In the genomic region with DNA sequence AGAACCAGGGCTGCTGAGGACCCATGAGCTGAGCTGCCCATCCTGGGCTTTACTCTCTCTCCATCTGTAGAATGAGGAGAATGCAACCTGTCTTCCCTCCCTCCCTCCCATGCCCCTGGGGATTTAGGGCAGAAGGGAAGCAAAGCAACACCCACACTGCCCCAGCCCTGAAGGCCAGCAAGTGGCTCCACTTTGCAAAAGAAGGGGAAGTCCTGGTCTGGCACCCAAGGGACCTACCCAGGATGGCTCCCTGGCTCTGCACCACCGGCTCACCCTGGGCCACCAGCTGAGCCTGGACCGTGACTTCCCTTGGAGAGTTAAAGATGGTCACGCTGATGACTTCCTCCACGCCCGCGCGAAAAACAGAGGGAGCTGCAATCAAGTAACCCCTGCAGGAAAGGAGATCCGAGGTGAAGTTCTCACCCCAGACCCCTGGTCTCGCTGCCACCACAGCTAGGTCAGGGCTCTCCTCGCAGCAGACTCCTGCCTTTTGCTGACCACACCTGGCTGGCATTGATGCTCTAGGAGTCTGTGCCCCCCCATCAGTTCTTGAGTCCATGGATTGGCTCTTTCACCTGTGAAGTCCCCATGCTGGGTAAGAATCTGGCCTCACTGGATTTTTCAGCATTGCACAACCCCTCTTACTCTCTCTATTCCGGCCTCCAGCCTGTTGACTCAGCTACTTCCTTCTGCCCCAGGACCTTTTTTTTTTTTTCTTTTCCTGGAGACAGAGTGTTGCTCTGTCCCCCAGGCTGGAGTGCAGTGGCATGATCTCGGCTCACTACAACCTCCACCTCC, we compare ENCODE assay signal across 16 cellular contexts. TPM values are rescaled to one million over a fixed set of nuclear protein-coding genes. Genes with fewer than 3 reads are reported as not detected.
DNase-seq lines count a peak whose midpoint lies in the region; ATAC-seq and TF ChIP-seq lines count a peak whose summit lies in the region.
"Had no signal": no experiment of that assay in that cellular context is flagged by ENCODE, and none has a peak within 500 bp of the region (broad histone marks: within the 10 kb centered on the region; RNA-seq: fewer than 3 reads in every experiment).

No MANE protein-coding gene starts in this region.

- ATAC-seq in esophagus mucosa (peak; percentile 42), HG03457 (IDR thresholded peaks at IDR 0.05; ENCODE audit: unreplicated experiment) (no peak)
- ATAC-seq in naive thymus-derived CD8-positive, alpha-beta T cell: no peak
- no peak for ATAC-seq in CD4-positive, alpha-beta T cell (ENCODE audit: poor library complexity)
- ATAC-seq: Panc1 had no signal

- no peaks in the 10 kb centered on the region for H3K9me2 ChIP-seq in PC-9 (ENCODE audit: insufficient read depth)

- H2AFZ ChIP-seq in PC-9: no peak overlapping the region

- CTCF ChIA-PET in PC-9 (lab: Charles Lee): interaction anchor here (0.5 to 0.6 kb wide), 3 partner anchors 31 to 250 kb away, joined by 3 to 11 read pairs (median 9); no protein-coding TSS in a partner anchor
- CTCF ChIA-PET in CD4-positive, alpha-beta T cell (lab: Charles Lee): no interaction called here

- peaks cover 11% of the 10 kb centered on the region for H3K4me1 Mint-ChIP-seq in mesothelial cell of epicardium
- peaks cover 5 to 15% (median 9%) of the 10 kb centered on the region in 4 donors for H3K4me1 Mint-ChIP-seq in naive thymus-derived CD8-positive, alpha-beta T cell
- H3K4me1 Mint-ChIP-seq in CD4-positive, alpha-beta T cell (ENCODE audit: low read depth): peaks cover 5% of the 10 kb centered on the region

- H3K27me3 Mint-ChIP-seq in mesothelial cell of epicardium (ENCODE audit: low read depth): peaks cover 15% of the 10 kb centered on the region
- H3K27me3 Mint-ChIP-seq in naive thymus-derived CD8-positive, alpha-beta T cell: peaks cover 0 to 11% (median 0%) of the 10 kb centered on the region in 5 donors
- H3K27me3 Mint-ChIP-seq in CD4-positive, alpha-beta T cell: peaks cover 32% of the 10 kb centered on the region

- H3K79me2 ChIP-seq in PC-9 (ENCODE audit: low read depth): peaks cover 49% of the 10 kb centered on the region

- H3K4me2 ChIP-seq in PC-9: peak overlapping the region; percentile 67

- no peaks in the 10 kb centered on the region for H3K27me3 ChIP-seq in PC-9 (ENCODE audit: insufficient read depth, low read depth)
- H3K27me3 ChIP-seq in CD4-positive, alpha-beta T cell (ENCODE audit: control insufficient read depth, insufficient read depth, low read length): peaks cover 16% of the 10 kb centered on the region

- H3K36me3 ChIP-seq in PC-9 (ENCODE audit: low read depth): peaks cover 19% of the 10 kb centered on the region; the same call in 1 of the 2 replicates
- H3K36me3 ChIP-seq: HAP-1 had no signal

- peak overlapping the region; percentile 29; the same call in 1 of the 2 replicates for H3K4me3 ChIP-seq in PC-9
- H3K4me3 ChIP-seq: HAP-1 had no signal

- peaks cover 16% of the 10 kb centered on the region for H3K9me3 Mint-ChIP-seq in mesothelial cell of epicardium
- H3K9me3 Mint-ChIP-seq in naive thymus-derived CD8-positive, alpha-beta T cell: peaks cover 0 to 27% (median 15%) of the 10 kb centered on the region in 9 donors
- peaks cover 7% of the 10 kb centered on the region for H3K9me3 Mint-ChIP-seq in CD4-positive, alpha-beta T cell

- intact Hi-C loops in PC-9 (cut with micrococcal nuclease; ENCODE audit: unreplicated experiment): no loop called here
- intact Hi-C loops in CD4-positive, alpha-beta T cell (cut with DNase I, micrococcal nuclease): no loop called here

- no peak overlapping the region for H3K27ac Mint-ChIP-seq in mesothelial cell of epicardium
- peak overlapping the region in 1 of 10 donors; percentile 49 for H3K27ac Mint-ChIP-seq in naive thymus-derived CD8-positive, alpha-beta T cell
- H3K27ac Mint-ChIP-seq in CD4-positive, alpha-beta T cell: no peak overlapping the region
- H3K27ac Mint-ChIP-seq: nephron had no signal

- DNase-seq in GM04503 (ENCODE audit: low read depth): peak; percentile 4
- DNase-seq in PC-9: peak; percentile 83 to 99
- peak; percentile 6 for DNase-seq in non-pigmented ciliary epithelial cell (ENCODE audit: low read depth)
- DNase-seq in mesothelial cell of epicardium (ENCODE audit: low spot score in 2 of 2, unreplicated experiment in 2 of 2): no peak
- DNase-seq in naive thymus-derived CD8-positive, alpha-beta T cell: no peak
- no peak for DNase-seq in CD4-positive, alpha-beta T cell
- DNase-seq: activated CD4-positive, CD25-positive, alpha-beta regulatory T cell treated with anti-CD3 and anti-CD28 coated beads, Interleukin-2, amount 50 U/mL, for 72 hours; activated effector memory CD4-positive, alpha-beta T cell treated with anti-CD3 and anti-CD28 coated beads, Interleukin-2, amount 50 U/mL, for 16 hours; cerebellar nuclear complex; NCI-H2081; stimulated activated naive CD4-positive, alpha-beta T cell treated with Interleukin-2 at 50 U/mL for 16 hours had no signal

- TF ChIP-seq CTCF in PC-9 (conservative IDR thresholded peaks at IDR 0.05): no peak
- TF ChIP-seq CTCF in mesothelial cell of epicardium (IDR thresholded peaks at IDR 0.05; ENCODE audit: unreplicated experiment): no peak
- no peak for TF ChIP-seq CTCF in CD4-positive, alpha-beta T cell (IDR thresholded peaks at IDR 0.05)

- no peak overlapping the region for H3K4me3 Mint-ChIP-seq in mesothelial cell of epicardium
- no peak overlapping the region for H3K4me3 Mint-ChIP-seq in naive thymus-derived CD8-positive, alpha-beta T cell
- no peak overlapping the region for H3K4me3 Mint-ChIP-seq in CD4-positive, alpha-beta T cell
- H3K4me3 Mint-ChIP-seq: nephron had no signal

- peaks cover 55% of the 10 kb centered on the region for H3F3A ChIP-seq in PC-9 (ENCODE audit: insufficient read depth, low read depth)

- peaks cover 59% of the 10 kb centered on the region for H3K4me1 ChIP-seq in PC-9 (replicated peaks; ENCODE audit: insufficient read depth)
- H3K4me1 ChIP-seq: HAP-1 had no signal

- H3K27ac ChIP-seq in PC-9: peak overlapping the region; percentile 57
- H3K27ac ChIP-seq in CD4-positive, alpha-beta T cell (ENCODE audit: low read depth, low read length): no peak overlapping the region

- peaks cover 14% of the 10 kb centered on the region for H3K36me3 Mint-ChIP-seq in mesothelial cell of epicardium
- peaks cover 0 to 23% (median 13%) of the 10 kb centered on the region in 3 donors for H3K36me3 Mint-ChIP-seq in naive thymus-derived CD8-positive, alpha-beta T cell
- peaks cover 6% of the 10 kb centered on the region for H3K36me3 Mint-ChIP-seq in CD4-positive, alpha-beta T cell (ENCODE audit: low read depth)

- H4K20me1 ChIP-seq in PC-9 (ENCODE audit: insufficient read depth): no peaks in the 10 kb centered on the region

- BruUV-seq in PC-9 (replicated peaks; lab: Mats Ljungman, UMichigan): no TSS peak

- 0 out of 2 replicates have a peak, but pooled peaks cover 3% of the 10 kb centered on the region for H3K9me3 ChIP-seq in PC-9 (ENCODE audit: insufficient read depth, low read depth)
- peaks cover 16% of the 10 kb centered on the region for H3K9me3 ChIP-seq in CD4-positive, alpha-beta T cell (ENCODE audit: control insufficient read depth, low read length)
- H3K9me3 ChIP-seq: HAP-1 had no signal

- POLR2A ChIA-PET in PC-9 (lab: Charles Lee; ENCODE audit: unreplicated experiment): interaction anchor here (0.6 to 0.7 kb wide), 7 partner anchors 13 to 1457 kb away, joined by 4 to 30 read pairs (median 6); no protein-coding TSS in a partner anchor
- POLR2A ChIA-PET in naive thymus-derived CD8-positive, alpha-beta T cell (lab: Charles Lee): no interaction called here
- POLR2A ChIA-PET in CD4-positive, alpha-beta T cell (lab: Charles Lee): interaction anchor here (0.7 kb wide), 1 partner anchor 1017 kb away, joined by 3 read pairs; no protein-coding TSS in a partner anchor

RNA-seq across cellular contexts. Expression of a gene that starts 4.6 kb away (rescaled TPM):
- 23.7 and 25.8 TPM in 2 replicates for total RNA-seq in PC-9 (2021)
- total RNA-seq in esophagus mucosa: 2.0 TPM
- 38.8 to 43.0 TPM (median 40.9 TPM) in 3 replicates for total RNA-seq in mesothelial cell of epicardium
- 1 to 10 TPM; 6.4 to 7.5 TPM for total RNA-seq in naive thymus-derived CD8-positive, alpha-beta T cell
- 1 to 10 TPM in 2 of 3 donors, under 1 TPM in 1; 0.89 to 2.1 (median 1.1) TPM for polyA plus RNA-seq in naive thymus-derived CD8-positive, alpha-beta T cell
- total RNA-seq in CD4-positive, alpha-beta T cell: under 1 TPM; 0.05 to 0.34 TPM

RNA-seq across cellular contexts. Expression of a gene that starts 53.3 kb away (rescaled TPM):
- total RNA-seq in PC-9 (2021) (26.5 and 30.8 TPM in 2 replicates), esophagus mucosa (6.1 TPM), mesothelial cell of epicardium (11.9 to 14.7 TPM (median 13.3 TPM) in 3 replicates)
- total RNA-seq in naive thymus-derived CD8-positive, alpha-beta T cell: 10 to 100 TPM; 18.3 to 20.4 TPM
- polyA plus RNA-seq in naive thymus-derived CD8-positive, alpha-beta T cell: 10 to 100 TPM in 1 of 3 donors, 1 to 10 TPM in 2; 5.3 to 11.9 (median 5.9) TPM
- total RNA-seq in CD4-positive, alpha-beta T cell: 10 to 100 TPM; 20.6 to 20.7 TPM

RNA-seq across cellular contexts. Expression of a gene that starts 53.6 kb away (rescaled TPM):
- total RNA-seq in PC-9 (2021) (81.2 and 103 TPM in 2 replicates), esophagus mucosa (27.4 TPM), mesothelial cell of epicardium (86.0 to 90.8 TPM (median 87.7 TPM) in 3 replicates)
- 100 to 1,000 TPM; 169 to 171 TPM for total RNA-seq in naive thymus-derived CD8-positive, alpha-beta T cell
- 10 to 100 TPM in 1 of 3 donors, 1 to 10 TPM in 2; 3.3 to 22.3 (median 8.0) TPM for polyA plus RNA-seq in naive thymus-derived CD8-positive, alpha-beta T cell
- total RNA-seq in CD4-positive, alpha-beta T cell: 100 to 1,000 TPM; 176 to 184 TPM

Comparison
In these comparisons a context has a peak if more than half of its experiments do, and no peak if none do; other contexts are left out.
1. DNase-seq: peak in GM04503 (single experiment), PC-9 (2 of 2) and non-pigmented ciliary epithelial cell (single experiment); none in mesothelial cell of epicardium (0 of 2), naive thymus-derived CD8-positive, alpha-beta T cell (0 of 10) and CD4-positive, alpha-beta T cell (0 of 10).